1 cellular context compared by ENCODE assay signal in genomic region chr6:7544597-7544996, GRCh38.
TF ChIP-seq lines count a peak whose summit lies in the region.

No MANE protein-coding gene starts in this region.

TF ChIP-seq in K562, 482 proteins besides CTCF, POLR2A, EP300 and RAD21:
- TF ChIP-seq CBX8 (IDR thresholded peaks at IDR 0.05; ENCODE audit: borderline replicate concordance, extremely low read depth, low read depth, low read length, poor library complexity, severe bottlenecking) (peak; percentile 65), ZNF766 (CRISPR knock-in tag; conservative IDR thresholded peaks at IDR 0.05) (no peak), PRDM10 (IDR thresholded peaks at IDR 0.05; ENCODE audit: partially characterized antibody) (no peak), LCOR (CRISPR knock-in tag; IDR thresholded peaks at IDR 0.05) (no peak), GATAD2A (IDR thresholded peaks at IDR 0.05) (no peak), ZNF165 (CRISPR knock-in tag; IDR thresholded peaks at IDR 0.05; ENCODE audit: borderline replicate concordance) (no peak), BRD9 (IDR thresholded peaks at IDR 0.05; ENCODE audit: low read depth, partially characterized antibody) (no peak), HNRNPUL1 (IDR thresholded peaks at IDR 0.05; ENCODE audit: low read length) (no peak), SMC3 (conservative IDR thresholded peaks at IDR 0.05; ENCODE audit: insufficient read depth, low read depth, low read length) (no peak), FOSL1 (tag; conservative IDR thresholded peaks at IDR 0.05) (no peak), ZFP36 (IDR thresholded peaks at IDR 0.05; ENCODE audit: low read depth, low read length, partially characterized antibody) (no peak), CBX2 (IDR thresholded peaks at IDR 0.05; ENCODE audit: insufficient read depth, low read length, poor library complexity, severe bottlenecking) (peak; percentile 0)
- TF ChIP-seq, protein P1, sequence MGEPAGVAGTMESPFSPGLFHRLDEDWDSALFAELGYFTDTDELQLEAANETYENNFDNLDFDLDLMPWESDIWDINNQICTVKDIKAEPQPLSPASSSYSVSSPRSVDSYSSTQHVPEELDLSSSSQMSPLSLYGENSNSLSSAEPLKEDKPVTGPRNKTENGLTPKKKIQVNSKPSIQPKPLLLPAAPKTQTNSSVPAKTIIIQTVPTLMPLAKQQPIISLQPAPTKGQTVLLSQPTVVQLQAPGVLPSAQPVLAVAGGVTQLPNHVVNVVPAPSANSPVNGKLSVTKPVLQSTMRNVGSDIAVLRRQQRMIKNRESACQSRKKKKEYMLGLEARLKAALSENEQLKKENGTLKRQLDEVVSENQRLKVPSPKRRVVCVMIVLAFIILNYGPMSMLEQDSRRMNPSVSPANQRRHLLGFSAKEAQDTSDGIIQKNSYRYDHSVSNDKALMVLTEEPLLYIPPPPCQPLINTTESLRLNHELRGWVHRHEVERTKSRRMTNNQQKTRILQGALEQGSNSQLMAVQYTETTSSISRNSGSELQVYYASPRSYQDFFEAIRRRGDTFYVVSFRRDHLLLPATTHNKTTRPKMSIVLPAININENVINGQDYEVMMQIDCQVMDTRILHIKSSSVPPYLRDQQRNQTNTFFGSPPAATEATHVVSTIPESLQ (CRISPR knock-in tag; IDR thresholded peaks at IDR 0.05), result no peak
